Comparison of ENCODE assay signal across 13 cellular contexts in the genomic region with DNA sequence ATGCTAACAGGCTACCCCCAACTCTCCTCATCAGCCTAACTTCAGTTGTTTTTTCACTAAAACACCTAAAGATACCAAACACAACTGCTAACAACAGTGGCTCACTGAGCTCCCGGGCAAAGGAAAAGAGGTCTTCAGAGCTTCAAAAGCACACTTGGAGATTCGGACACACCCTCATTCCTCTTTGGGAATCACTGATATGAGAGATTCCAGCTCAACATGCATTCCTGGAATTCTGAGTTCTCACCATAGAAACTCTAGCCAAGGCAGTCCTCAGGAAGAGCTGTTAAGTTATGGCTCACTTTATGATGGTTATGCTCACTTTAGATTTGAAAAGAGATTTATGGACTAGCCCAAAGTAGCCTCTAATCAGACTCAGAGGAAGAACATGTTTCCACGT. TPM values are rescaled to one million over a fixed set of nuclear protein-coding genes. Genes with fewer than 3 reads are reported as not detected.
A peak's percentile ranks its signal among the peaks of the same experiment; 100 is the strongest.
DNase-seq lines count a peak whose midpoint lies in the region; ATAC-seq, FAIRE-seq and TF ChIP-seq lines count a peak whose summit lies in the region.
"Had no signal": no experiment of that assay in that cellular context is flagged by ENCODE, and none has a peak within 500 bp of the region (broad histone marks: within the 10 kb centered on the region; RNA-seq: fewer than 3 reads in every experiment).

No MANE protein-coding gene starts in this region.

- DNase-seq in EL (peak; percentile 89), NCI-H460 (ENCODE audit: extremely low read depth, low read depth) (peak; percentile 66), foreskin keratinocyte (peak; percentile 8 to 40), H54 (ENCODE audit: insufficient read length, low spot score) (no peak), left ventricle myocardium superior (no peak)
- DNase-seq in activated T-cell treated with anti-CD3 and anti-CD28 coated beads, Interleukin-2, amount 50 U/mL, for 24 hours = no peak
- DNase-seq: activated CD4-positive, alpha-beta T cell treated with anti-CD3 and anti-CD28 coated beads for 36 hours; activated effector memory CD4-positive, alpha-beta T cell treated with Interleukin-2 at 50 U/mL for 16 hours; Calu3; NCI-H69 had no signal

- no peaks in the 10 kb centered on the region for H3K4me1 Mint-ChIP-seq in activated T-cell treated with anti-CD3 and anti-CD28 coated beads, Interleukin-2, amount 50 U/mL, for 24 hours (ENCODE audit: low read depth)
- H3K4me1 Mint-ChIP-seq: activated CD4-positive, alpha-beta T cell treated with anti-CD3 and anti-CD28 coated beads for 36 hours had no signal

- H3K27ac ChIP-seq in foreskin keratinocyte (no peak overlapping the region), parathyroid adenoma (no peak overlapping the region)

- H3K79me2 ChIP-seq in parathyroid adenoma = no peaks in the 10 kb centered on the region

- no peaks in the 10 kb centered on the region for H3K27me3 ChIP-seq in foreskin keratinocyte
- no peaks in the 10 kb centered on the region for H3K27me3 ChIP-seq in parathyroid adenoma (ENCODE audit: control insufficient read depth, insufficient read depth, low read length)

- no peak overlapping the region for H3K4me3 ChIP-seq in parathyroid adenoma (ENCODE audit: low read depth, low read length)
- H3K4me3 ChIP-seq: GM12878 had no signal

- H3K36me3 Mint-ChIP-seq in activated T-cell treated with anti-CD3 and anti-CD28 coated beads, Interleukin-2, amount 50 U/mL, for 24 hours (ENCODE audit: low read depth) = no peaks in the 10 kb centered on the region

- H3K9ac ChIP-seq in parathyroid adenoma = no peak overlapping the region

- no peak overlapping the region for H2AFZ ChIP-seq in parathyroid adenoma

- no peaks in the 10 kb centered on the region for H3K9me3 ChIP-seq in parathyroid adenoma (ENCODE audit: control insufficient read depth, low read length)

- no peak overlapping the region for H3K4me3 Mint-ChIP-seq in activated T-cell treated with anti-CD3 and anti-CD28 coated beads, Interleukin-2, amount 50 U/mL, for 24 hours
- H3K4me3 Mint-ChIP-seq: activated CD4-positive, alpha-beta T cell treated with anti-CD3 and anti-CD28 coated beads for 36 hours had no signal

- FAIRE-seq in H54 (lab: Jason Lieb, UNC) = no peak
- FAIRE-seq: GM12878 had no signal

- peak overlapping the region; percentile 43 for H3K4me2 ChIP-seq in parathyroid adenoma (ENCODE audit: low read length)

- intact Hi-C loops in left ventricle myocardium superior (cut with micrococcal nuclease) = no loop called here

- no peak for TF ChIP-seq CTCF in foreskin keratinocyte (conservative IDR thresholded peaks at IDR 0.05)
- TF ChIP-seq CTCF in parathyroid adenoma (IDR thresholded peaks at IDR 0.05) = no peak

- no peak overlapping the region for H3K27ac Mint-ChIP-seq in activated T-cell treated with anti-CD3 and anti-CD28 coated beads, Interleukin-2, amount 50 U/mL, for 24 hours
- H3K27ac Mint-ChIP-seq: activated CD4-positive, alpha-beta T cell treated with anti-CD3 and anti-CD28 coated beads for 36 hours had no signal

- no peak for TF ChIP-seq POLR2A in H54 (IDR thresholded peaks at IDR 0.05; ENCODE audit: low read depth, low read length)

- ATAC-seq in foreskin keratinocyte (no peak), HG03139 (IDR thresholded peaks at IDR 0.05; ENCODE audit: unreplicated experiment) (no peak), left ventricle myocardium superior (no peak)
- ATAC-seq: activated CD4-positive, alpha-beta T cell treated with anti-CD3 and anti-CD28 coated beads for 36 hours had no signal

- peaks cover 27% of the 10 kb centered on the region for H3K4me1 ChIP-seq in foreskin keratinocyte
- H3K4me1 ChIP-seq in parathyroid adenoma = peaks cover 8% of the 10 kb centered on the region

- H3K27me3 Mint-ChIP-seq in activated T-cell treated with anti-CD3 and anti-CD28 coated beads, Interleukin-2, amount 50 U/mL, for 24 hours = peaks cover 19% of the 10 kb centered on the region

- no peaks in the 10 kb centered on the region for H3K9me3 Mint-ChIP-seq in activated T-cell treated with anti-CD3 and anti-CD28 coated beads, Interleukin-2, amount 50 U/mL, for 24 hours

- no peaks in the 10 kb centered on the region for H3K36me3 ChIP-seq in parathyroid adenoma (ENCODE audit: control insufficient read depth, insufficient read depth, low read length)

RNA-seq across cellular contexts. Expression of gene STXBP6, which starts 40.1 kb away (rescaled TPM):
- 36.9 and 38.4 TPM in 2 replicates for total RNA-seq in NCI-H460 (2014; rRNA removed; shearing (Covaris generic))
- 16.7 and 19.5 TPM in 2 replicates for polyA plus RNA-seq in NCI-H460 (2014; cell fraction: nucleus; rRNA removed)
- 0.25 and 0.37 TPM in 2 replicates for total RNA-seq in foreskin keratinocyte
- polyA plus RNA-seq in foreskin keratinocyte = 0.24 and 0.36 TPM in 2 replicates
- total RNA-seq in left ventricle myocardium superior = 43.5 TPM
- total RNA-seq: activated CD4-positive, alpha-beta T cell treated with anti-CD3 and anti-CD28 coated beads for 36 hours had no signal

Comparison
In these comparisons a context has a peak if more than half of its experiments do, and no peak if none do; other contexts are left out.
1. DNase-seq: peak in EL (single experiment), NCI-H460 (single experiment) and foreskin keratinocyte (2 of 2); none in activated T-cell treated with anti-CD3 and anti-CD28 coated beads, Interleukin-2, amount 50 U/mL, for 24 hours (single experiment), H54 (single experiment) and left ventricle myocardium superior (single experiment).
2. RNA of gene STXBP6, which starts 40.1 kb away (total RNA-seq): 43.5 TPM in left ventricle myocardium superior (single experiment) and 36.9 to 38.4 TPM in NCI-H460; 0.25 to 0.37 TPM in foreskin keratinocyte; every median in the first group is over 10 times any median in the second.